Comparison of ENCODE assay signal across 25 cellular contexts in genomic region chr2:79432731-79433146, GRCh38.
A peak's percentile ranks its signal among the peaks of the same experiment; 100 is the strongest.
DNase-seq lines count a peak whose midpoint lies in the region; ATAC-seq, FAIRE-seq and TF ChIP-seq lines count a peak whose summit lies in the region.
"Had no signal": no experiment of that assay in that cellular context is flagged by ENCODE, and none has a peak within 500 bp of the region (broad histone marks: within the 10 kb centered on the region; RNA-seq: fewer than 3 reads in every experiment).

No MANE protein-coding gene starts in this region.

- no peak overlapping the region for H3K4me3 ChIP-seq in small intestine (ENCODE audit: low read depth in 1 of 2, low read length in 2 of 2)

- no peaks in the 10 kb centered on the region for H3K27me3 ChIP-seq in small intestine (ENCODE audit: control insufficient read depth in 2 of 2, insufficient read depth in 2 of 2, low read length in 2 of 2)
- H3K27me3 ChIP-seq: neutrophil had no signal

- 1 to 39% (median 8%) methylated on average over 3 of the region's 3 CpGs for WGBS in small intestine, 3 donors

- DNase-seq in NCI-H1092 treated with DMSO at 0.1 percent for 48 hours (lab: John Stamatoyannopoulos, UW) (peak; percentile 4), NCI-H1092 (lab: John Stamatoyannopoulos, UW) (no peak), astrocyte of the hippocampus (ENCODE audit: low read depth, low spot score) (peak; percentile 11), left lobe of liver (ENCODE audit: low spot score) (no peak), small intestine (peak; percentile 49), erythroblast (lab: John Stamatoyannopoulos, UW) (no peak), T-helper 2 cell (no peak)
- DNase-seq: activated CD4-positive, alpha-beta memory T cell treated with anti-CD3 and anti-CD28 coated beads, Interleukin-2, amount 10 ng/mL, durations not matched to agents 7 days and 5 days; activated naive CD4-positive, alpha-beta T cell treated with anti-CD3 and anti-CD28 coated beads for 36 hours; activated T-cell treated with anti-CD3 and anti-CD28 coated beads, Interleukin-2, amount 50 U/mL, for 24 hours; AML-193; COR-L47; endodermal cell; left ventricle myocardium superior; NCI-H1417; NCI-H226; right cardiac atrium; SK-N-SH; stimulated activated CD8-positive, alpha-beta memory T cell treated with anti-CD3 and anti-CD28 coated beads, Interleukin-4, amount 100 ng/mL, for 48 hours had no signal

- no peak for TF ChIP-seq POLR2A in erythroblast (IDR thresholded peaks at IDR 0.05; ENCODE audit: low read length)

- peak; percentile 11 for ATAC-seq in left lobe of liver
- ATAC-seq in HG02973 (IDR thresholded peaks at IDR 0.05; ENCODE audit: unreplicated experiment), result no peak
- ATAC-seq: left ventricle myocardium superior, right cardiac atrium had no signal

- H3K36me3 ChIP-seq in small intestine (ENCODE audit: control insufficient read depth in 2 of 2, insufficient read depth in 2 of 2, low read length in 2 of 2), result no peaks in the 10 kb centered on the region
- H3K36me3 ChIP-seq: neutrophil had no signal

- no peaks in the 10 kb centered on the region for H3K4me1 ChIP-seq in small intestine (ENCODE audit: control insufficient read depth in 2 of 2, insufficient read depth in 1 of 2, low read depth in 1 of 2, low read length in 1 of 2)

- H3K27ac ChIP-seq in small intestine (ENCODE audit: low read depth in 1 of 2, low read length in 1 of 2), result no peak overlapping the region
- H3K27ac ChIP-seq: 22Rv1, neutrophil had no signal

- no peaks in the 10 kb centered on the region for H3K9me3 ChIP-seq in small intestine (ENCODE audit: control insufficient read depth, low read depth)
- H3K9me3 ChIP-seq: neutrophil, SK-N-SH had no signal

- no peak for FAIRE-seq in small intestine (lab: Jason Lieb, UNC)
- FAIRE-seq: astrocyte, colon, urothelium cell line had no signal

Comparison
In these comparisons a context has a peak if more than half of its experiments do, and no peak if none do; other contexts are left out.
1. DNase-seq: peak in NCI-H1092 treated with DMSO at 0.1 percent for 48 hours (single experiment), astrocyte of the hippocampus (single experiment) and small intestine (single experiment); none in NCI-H1092 (single experiment), left lobe of liver (single experiment), erythroblast (0 of 2) and T-helper 2 cell (0 of 5).